Comparison of ENCODE assay signal across 22 cellular contexts in genomic region chr2:239439383-239440315, GRCh38. TPM values are rescaled to one million over a fixed set of nuclear protein-coding genes. Genes with fewer than 3 reads are reported as not detected.
DNase-seq lines count a peak whose midpoint lies in the region; ATAC-seq and TF ChIP-seq lines count a peak whose summit lies in the region.
"Had no signal": no experiment of that assay in that cellular context is flagged by ENCODE, and none has a peak within 500 bp of the region (broad histone marks: within the 10 kb centered on the region; RNA-seq: fewer than 3 reads in every experiment).

No MANE protein-coding gene starts in this region.

- H3K27ac Mint-ChIP-seq in CD14-positive monocyte, result peak overlapping the region in 5 of 7 donors; percentile 14 to 87 (median 59)
- H3K27ac Mint-ChIP-seq: activated CD8-positive, alpha-beta T cell treated with anti-CD3 and anti-CD28 coated beads, Interleukin-2, amount 10 ng/mL, durations not matched to agents 7 days and 5 days; activated naive CD4-positive, alpha-beta T cell treated with anti-CD3 and anti-CD28 coated beads for 36 hours; CD4-positive, CD25-positive, alpha-beta regulatory T cell had no signal

- H3K4me3 Mint-ChIP-seq in CD14-positive monocyte, result peak overlapping the region; percentile 24 to 76
- H3K4me3 Mint-ChIP-seq: activated naive CD4-positive, alpha-beta T cell treated with anti-CD3 and anti-CD28 coated beads for 36 hours had no signal

- no peak for ATAC-seq in GM19395 (IDR thresholded peaks at IDR 0.05; ENCODE audit: unreplicated experiment)
- ATAC-seq: activated CD8-positive, alpha-beta T cell treated with anti-CD3 and anti-CD28 coated beads, Interleukin-2, amount 10 ng/mL, durations not matched to agents 7 days and 5 days; K562 had no signal

- no peak for TF ChIP-seq CTCF in CD14-positive monocyte (IDR thresholded peaks at IDR 0.05)

- peaks cover 74% of the 10 kb centered on the region for H3K4me1 Mint-ChIP-seq in CD14-positive monocyte

- peaks cover 15 to 28% (median 27%) of the 10 kb centered on the region in 3 donors for H3K27me3 Mint-ChIP-seq in CD14-positive monocyte (ENCODE audit: low read depth in 3 of 3)

- intact Hi-C loops in CD14-positive monocyte (cut with micrococcal nuclease), result loop anchor here in 1 of 2 donors (5.0 kb wide), 1 partner anchor 37 kb away; the partner anchor contains the start of gene HDAC4

- DNase-seq in CD14-positive monocyte (ENCODE audit: low spot score) (no peak), anterior cingulate cortex (lab: John Stamatoyannopoulos, UW) (peak in 35 of 58 donors; percentile 25 to 76 (median 53)), inferior parietal cortex (ENCODE audit: extremely low spot score) (peak; percentile 44), pons (ENCODE audit: low spot score) (peak; percentile 82), SHP77 (lab: John Stamatoyannopoulos, UW) (no peak), NCI-H1694 (lab: John Stamatoyannopoulos, UW) (no peak), Kasumi-1 (lab: John Stamatoyannopoulos, UW) (no peak)
- DNase-seq: activated CD8-positive, alpha-beta T cell treated with anti-CD3 and anti-CD28 coated beads, Interleukin-2, amount 10 ng/mL, durations not matched to agents 7 days and 5 days; activated naive CD4-positive, alpha-beta T cell treated with anti-CD3 and anti-CD28 coated beads for 36 hours; activated T-cell treated with anti-CD3 and anti-CD28 coated beads, Interleukin-2, amount 50 U/mL, for 1 hour; CD4-positive, CD25-positive, alpha-beta regulatory T cell; cerebellar nuclear complex; DMS 273 treated with DMSO at 0.1 percent for 48 hours; heart right ventricle; NCI-H1694 treated with DMSO at 0.1 percent for 48 hours; NCI-H82; PC-9; stimulated activated naive CD4-positive, alpha-beta T cell; T-helper 9 cell; transverse colon had no signal

- peaks cover 2 to 10% of the 10 kb centered on the region in 2 donors for H3K36me3 Mint-ChIP-seq in CD14-positive monocyte
- H3K36me3 Mint-ChIP-seq: CD4-positive, CD25-positive, alpha-beta regulatory T cell had no signal

- peaks cover 0 to 6% (median 0%) of the 10 kb centered on the region in 7 donors for H3K9me3 Mint-ChIP-seq in CD14-positive monocyte
- H3K9me3 Mint-ChIP-seq: activated naive CD4-positive, alpha-beta T cell treated with anti-CD3 and anti-CD28 coated beads for 36 hours; CD4-positive, CD25-positive, alpha-beta regulatory T cell had no signal

RNA-seq across cellular contexts. Expression of gene HDAC4, which starts 38.8 kb away (rescaled TPM):
- polyA plus RNA-seq in CD14-positive monocyte, result 1 to 10 TPM; 3.3 to 4.5 TPM

Comparison
In these comparisons a context has a peak if more than half of its experiments do, and no peak if none do; other contexts are left out.
1. DNase-seq: peak in anterior cingulate cortex (35 of 58), inferior parietal cortex (single experiment) and pons (single experiment); none in CD14-positive monocyte (single experiment), SHP77 (0 of 2), NCI-H1694 (single experiment) and Kasumi-1 (0 of 2).